21 cellular contexts compared by ENCODE assay signal in the genomic region with DNA sequence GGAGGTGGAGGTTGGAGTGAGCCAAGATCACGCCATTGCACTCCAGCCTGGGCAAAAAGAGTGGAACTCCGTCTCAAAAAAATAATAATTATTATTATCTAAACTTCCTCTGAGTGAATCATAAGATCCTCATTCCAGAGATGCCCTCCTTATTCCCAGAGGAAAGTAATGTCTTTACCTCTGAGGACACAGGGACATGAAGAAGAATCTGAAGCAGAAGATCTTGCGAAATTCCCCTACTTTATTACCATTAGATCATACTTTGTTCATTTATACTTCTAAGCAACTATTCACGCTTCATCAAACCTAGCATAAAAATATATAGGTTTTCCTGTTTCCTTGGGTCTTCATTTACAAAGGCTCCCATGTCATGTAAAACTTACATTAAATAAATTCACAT.
DNase-seq lines count a peak whose midpoint lies in the region; ATAC-seq, FAIRE-seq and TF ChIP-seq lines count a peak whose summit lies in the region.
"Had no signal": no experiment of that assay in that cellular context is flagged by ENCODE, and none has a peak within 500 bp of the region (broad histone marks: within the 10 kb centered on the region; RNA-seq: fewer than 3 reads in every experiment).

No MANE protein-coding gene starts in this region.

- POLR2A ChIA-PET in A673 (lab: Charles Lee; ENCODE audit: low non-redundant PET): no interaction called here

- H4K20me1 ChIP-seq in GM23248 (ENCODE audit: insufficient read depth): no peaks in the 10 kb centered on the region

- H3K36me3 ChIP-seq in A673 (ENCODE audit: insufficient read depth, low read length, poor library complexity, severe bottlenecking) (no peaks in the 10 kb centered on the region), GM23248 (ENCODE audit: low read depth) (no peaks in the 10 kb centered on the region)
- H3K36me3 ChIP-seq: Peyer's patch, SJSA1 had no signal

- H3K4me1 ChIP-seq in A673 (ENCODE audit: insufficient read depth, low read length, poor library complexity, severe bottlenecking): peaks cover 39% of the 10 kb centered on the region
- H3K4me1 ChIP-seq in GM23248 (ENCODE audit: insufficient read depth): peaks cover 38% of the 10 kb centered on the region
- H3K4me1 ChIP-seq: Peyer's patch had no signal

- H3K9ac ChIP-seq in GM23248: no peak overlapping the region

- CTCF ChIA-PET in A673 (lab: Charles Lee): no interaction called here

- WGBS in GM23248 (ENCODE audit: low coverage in 1 of 2, low lambda C conversion rate in 2 of 2, missing lambda C conversion rate in 2 of 2), 2 experiments: 89 to 91% methylated on average over 4 of the region's 4 CpGs

- intact Hi-C loops in A673 (cut with micrococcal nuclease; ENCODE audit: unreplicated experiment): loop anchor here (10.0 kb wide), 1 partner anchor 562 kb away; no protein-coding TSS in a partner anchor

- H3K9me3 ChIP-seq in A673 (ENCODE audit: low read depth, low read length, poor library complexity, severe bottlenecking) (no peaks in the 10 kb centered on the region), GM23248 (ENCODE audit: low read depth) (no peaks in the 10 kb centered on the region)
- H3K9me3 ChIP-seq: Peyer's patch, SJSA1 had no signal

- ATAC-seq in HG02678 (IDR thresholded peaks at IDR 0.05; ENCODE audit: unreplicated experiment): no peak
- ATAC-seq: Right ventricle myocardium inferior had no signal

- no peaks in the 10 kb centered on the region for H3K9me2 ChIP-seq in GM23248 (ENCODE audit: insufficient read depth)

- no peak overlapping the region for H3K4me2 ChIP-seq in GM23248 (ENCODE audit: unreplicated experiment)

- TF ChIP-seq CTCF in A673 (conservative IDR thresholded peaks at IDR 0.05; ENCODE audit: low read depth, low read length) (no peak), choroid plexus epithelial cell (conservative IDR thresholded peaks at IDR 0.05; ENCODE audit: low read depth, low read length) (no peak)

- H3K4me3 ChIP-seq in A673 (ENCODE audit: low read depth, low read length, poor library complexity, severe bottlenecking): no peak overlapping the region
- H3K4me3 ChIP-seq in GM23248: no peak overlapping the region
- H3K4me3 ChIP-seq in choroid plexus epithelial cell (ENCODE audit: low read depth, low read length): no peak overlapping the region
- H3K4me3 ChIP-seq: Peyer's patch, SJSA1 had no signal

- peaks cover 28% of the 10 kb centered on the region for H3F3A ChIP-seq in GM23248 (ENCODE audit: insufficient read depth)

- H2AFZ ChIP-seq in GM23248: no peak overlapping the region

- DNase-seq in A673 (ENCODE audit: low spot score) (peak; percentile 22), GM23248 (peak; percentile 17), choroid plexus epithelial cell (ENCODE audit: low read depth) (peak; percentile 19), iris pigment epithelial cell (ENCODE audit: low read depth) (peak; percentile 31), HuH-7 (ENCODE audit: low spot score) (no peak), RCC 7860 (ENCODE audit: low spot score) (no peak), NOMO-1 treated with dmso at 0.1 percent for 144 hours (lab: John Stamatoyannopoulos, UW; ENCODE audit: unreplicated experiment) (no peak)
- DNase-seq: AML-193, DMS53, H7, MM.1S, NCI-H1048, NCI-H1417 treated with DMSO at 0.1 percent for 48 hours, NCI-H187, NCI-H510A, Peyer's patch had no signal

- no TSS peak for BruUV-seq in A673 (replicated peaks; lab: Mats Ljungman, UMichigan)

- H3K79me2 ChIP-seq in GM23248 (ENCODE audit: insufficient read depth): no peaks in the 10 kb centered on the region

- in situ Hi-C loops in GM23248 (cut with MboI): no loop called here

- H3K27ac ChIP-seq in A673 (ENCODE audit: low read depth, low read length, poor library complexity, severe bottlenecking) (no peak overlapping the region), GM23248 (no peak overlapping the region)
- H3K27ac ChIP-seq: 22Rv1, Peyer's patch, SJSA1 had no signal

- no peaks in the 10 kb centered on the region for H3K27me3 ChIP-seq in A673 (replicated peaks; ENCODE audit: insufficient read depth, low read depth, low read length, poor library complexity)
- no peaks in the 10 kb centered on the region for H3K27me3 ChIP-seq in GM23248 (replicated peaks; ENCODE audit: insufficient read depth)
- H3K27me3 ChIP-seq: Peyer's patch, SJSA1 had no signal

- no peak for FAIRE-seq in RCC 7860 (lab: Jason Lieb, UNC)
- FAIRE-seq: D721Med had no signal

Comparison
In these comparisons a context has a peak if more than half of its experiments do, and no peak if none do; other contexts are left out.
1. DNase-seq: peak in A673 (single experiment), GM23248 (single experiment), choroid plexus epithelial cell (single experiment) and iris pigment epithelial cell (single experiment); none in HuH-7 (single experiment), RCC 7860 (single experiment) and NOMO-1 treated with dmso at 0.1 percent for 144 hours (single experiment).